ENCODE assay signal across 16 cellular contexts in the genomic region with DNA sequence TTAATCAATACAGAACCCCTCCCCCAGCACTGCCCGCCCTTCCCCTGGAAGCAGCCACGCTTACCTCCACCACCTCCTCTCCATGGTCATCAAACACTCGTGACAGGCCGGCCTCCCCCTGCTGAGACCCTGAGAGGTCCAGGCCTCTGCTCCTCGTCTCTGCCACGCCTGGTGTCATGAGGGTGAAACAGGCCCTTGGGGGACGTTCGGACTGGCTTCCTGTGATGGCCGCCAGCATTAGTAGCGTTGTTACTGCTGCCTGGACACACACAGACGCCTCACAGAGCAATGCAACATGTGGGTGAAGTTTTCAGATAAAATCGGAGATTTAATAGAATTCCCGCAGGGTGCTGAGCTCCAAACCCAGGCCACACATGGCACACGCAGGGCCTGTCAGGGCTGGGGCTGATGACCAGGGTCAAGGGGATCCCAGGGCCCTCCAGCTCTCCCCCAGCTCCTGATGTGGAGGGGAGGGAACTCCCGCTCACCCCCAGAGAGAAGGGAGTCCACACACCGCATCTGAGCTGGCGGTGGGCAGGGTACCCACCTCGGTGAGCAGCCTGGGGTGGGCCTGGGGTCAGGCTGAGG. TPM values are rescaled to one million over a fixed set of nuclear protein-coding genes. Genes with fewer than 3 reads are reported as not detected.
DNase-seq lines count a peak whose midpoint lies in the region; ATAC-seq and TF ChIP-seq lines count a peak whose summit lies in the region.
"Had no signal": no experiment of that assay in that cellular context is flagged by ENCODE, and none has a peak within 500 bp of the region (broad histone marks: within the 10 kb centered on the region; RNA-seq: fewer than 3 reads in every experiment).

No MANE protein-coding gene starts in this region.

- no peak overlapping the region for H2AFZ ChIP-seq in neural progenitor cell (replicated peaks)

- H3K9me3 Mint-ChIP-seq in Caco-2 (ENCODE audit: unreplicated experiment) (peaks cover 9% of the 10 kb centered on the region), glutamatergic neuron (ENCODE audit: unreplicated experiment) (peaks cover 6% of the 10 kb centered on the region), neural progenitor cell (peaks cover 2% of the 10 kb centered on the region)
- no peaks in the 10 kb centered on the region for H3K9me3 Mint-ChIP-seq in activated naive CD4-positive, alpha-beta T cell treated with anti-CD3 and anti-CD28 coated beads for 36 hours

- H3F3A ChIP-seq in neural progenitor cell (ENCODE audit: low read depth), result no peaks in the 10 kb centered on the region

- no peak overlapping the region for H3K9ac ChIP-seq in neural progenitor cell

- peak overlapping the region; percentile 74 for H3K27ac ChIP-seq in SJCRH30
- H3K27ac ChIP-seq in neural progenitor cell, result no peak overlapping the region

- no peak for DNase-seq in Caco-2
- no peak for DNase-seq in SJCRH30
- peak; percentile 33 for DNase-seq in glutamatergic neuron
- DNase-seq in neural progenitor cell (ENCODE audit: low spot score), result no peak
- DNase-seq in activated naive CD4-positive, alpha-beta T cell treated with anti-CD3 and anti-CD28 coated beads for 36 hours, result no peak
- DNase-seq in activated gamma-delta T cell (lab: John Stamatoyannopoulos, UW), result no peak
- DNase-seq: COR-L47, DMS153, H9, MV-4-11, NCI-H187 treated with DMSO at 0.1 percent for 48 hours, NCI-H345, NCI-H526 treated with DMSO at 0.1 percent for 48 hours, SIG-M5 had no signal

- H3K27me3 ChIP-seq in Caco-2 (replicated peaks; ENCODE audit: control insufficient read depth, insufficient read depth, low read length) (no peaks in the 10 kb centered on the region), SJCRH30 (no peaks in the 10 kb centered on the region), neural progenitor cell (no peaks in the 10 kb centered on the region)

- H3K9me3 ChIP-seq in Caco-2, result no peaks in the 10 kb centered on the region
- no peaks in the 10 kb centered on the region for H3K9me3 ChIP-seq in SJCRH30 (replicated peaks)
- H3K9me3 ChIP-seq in neural progenitor cell (ENCODE audit: low read depth), result no peaks in the 10 kb centered on the region

- H3K4me1 Mint-ChIP-seq in Caco-2 (ENCODE audit: low read depth, unreplicated experiment) (peaks cover 20% of the 10 kb centered on the region), glutamatergic neuron (ENCODE audit: low read depth, unreplicated experiment) (peaks cover 12% of the 10 kb centered on the region), neural progenitor cell (peaks cover 24% of the 10 kb centered on the region)
- peaks cover 4% of the 10 kb centered on the region for H3K4me1 Mint-ChIP-seq in activated naive CD4-positive, alpha-beta T cell treated with anti-CD3 and anti-CD28 coated beads for 36 hours (ENCODE audit: low read depth)

- no TSS peak for BruUV-seq in Caco-2 (replicated peaks; lab: Mats Ljungman, UMichigan)

- no peak overlapping the region for H3K4me3 ChIP-seq in Caco-2 (ENCODE audit: low read depth, low read length)
- H3K4me3 ChIP-seq in SJCRH30, result no peak overlapping the region
- H3K4me3 ChIP-seq in neural progenitor cell, result no peak overlapping the region

- no peak overlapping the region for H3K4me2 ChIP-seq in neural progenitor cell

- peaks cover 2% of the 10 kb centered on the region; the same call in 1 of the 2 replicates for H3K36me3 ChIP-seq in Caco-2 (ENCODE audit: control insufficient read depth, insufficient read depth, low read length)
- H3K36me3 ChIP-seq in SJCRH30, result no peaks in the 10 kb centered on the region
- no peaks in the 10 kb centered on the region for H3K36me3 ChIP-seq in neural progenitor cell

- H4K20me1 ChIP-seq in neural progenitor cell (ENCODE audit: low read depth), result no peaks in the 10 kb centered on the region

- CTCF ChIA-PET in Caco-2 (lab: Charles Lee), result interaction anchor here (1.1 to 3.5 kb wide), 4 partner anchors 12 to 84 kb away, joined by 5 to 82 read pairs (median 30); a partner anchor contains a TSS
- CTCF ChIA-PET in activated naive CD4-positive, alpha-beta T cell treated with anti-CD3 and anti-CD28 coated beads for 36 hours (lab: Charles Lee), result interaction anchor here (0.6 to 0.7 kb wide), 2 partner anchors 13 to 174 kb away, joined by 3 to 4 read pairs; no protein-coding TSS in a partner anchor

- H3K27me3 Mint-ChIP-seq in Caco-2 (ENCODE audit: insufficient read depth, unreplicated experiment) (no peaks in the 10 kb centered on the region), glutamatergic neuron (ENCODE audit: unreplicated experiment) (peaks cover 10% of the 10 kb centered on the region), neural progenitor cell (ENCODE audit: insufficient read depth, low read depth) (peaks cover 10% of the 10 kb centered on the region)
- peaks cover 5% of the 10 kb centered on the region for H3K27me3 Mint-ChIP-seq in activated naive CD4-positive, alpha-beta T cell treated with anti-CD3 and anti-CD28 coated beads for 36 hours (ENCODE audit: low read depth)

- no peaks in the 10 kb centered on the region for H3K79me2 ChIP-seq in neural progenitor cell (ENCODE audit: low read depth)

- H3K27ac Mint-ChIP-seq in Caco-2 (ENCODE audit: unreplicated experiment) (peak overlapping the region; percentile 98), glutamatergic neuron (ENCODE audit: unreplicated experiment) (peak overlapping the region; percentile 48), neural progenitor cell (peak overlapping the region; percentile 90)
- no peak overlapping the region for H3K27ac Mint-ChIP-seq in activated naive CD4-positive, alpha-beta T cell treated with anti-CD3 and anti-CD28 coated beads for 36 hours
- H3K27ac Mint-ChIP-seq: H9 had no signal

- peaks cover 15% of the 10 kb centered on the region for H3K36me3 Mint-ChIP-seq in Caco-2 (ENCODE audit: insufficient read depth, unreplicated experiment)
- H3K36me3 Mint-ChIP-seq in glutamatergic neuron (ENCODE audit: unreplicated experiment), result no peaks in the 10 kb centered on the region
- no peaks in the 10 kb centered on the region for H3K36me3 Mint-ChIP-seq in neural progenitor cell
- H3K36me3 Mint-ChIP-seq in activated naive CD4-positive, alpha-beta T cell treated with anti-CD3 and anti-CD28 coated beads for 36 hours (ENCODE audit: low read depth), result no peaks in the 10 kb centered on the region

- POLR2A ChIA-PET in Caco-2 (lab: Charles Lee), result interaction anchor here (2.3 kb wide), 1 partner anchor 18 kb away, joined by 22 read pairs; no protein-coding TSS in a partner anchor

- H3K4me3 Mint-ChIP-seq in Caco-2 (ENCODE audit: unreplicated experiment) (peak overlapping the region; percentile 76), glutamatergic neuron (ENCODE audit: unreplicated experiment) (no peak overlapping the region), neural progenitor cell (peak overlapping the region; percentile 46)
- no peak overlapping the region for H3K4me3 Mint-ChIP-seq in activated naive CD4-positive, alpha-beta T cell treated with anti-CD3 and anti-CD28 coated beads for 36 hours
- H3K4me3 Mint-ChIP-seq: H9 had no signal

- ATAC-seq in HG02678 (IDR thresholded peaks at IDR 0.05; ENCODE audit: unreplicated experiment) (no peak), HG03457 (IDR thresholded peaks at IDR 0.05; ENCODE audit: unreplicated experiment) (no peak)

- no peak for TF ChIP-seq CTCF in Caco-2 (IDR thresholded peaks at IDR 0.05; ENCODE audit: insufficient read depth in 1 of 2, low read depth in 1 of 2, low read length in 1 of 2, severe bottlenecking in 1 of 2, unreplicated experiment in 1 of 2)
- no peak for TF ChIP-seq CTCF in glutamatergic neuron (IDR thresholded peaks at IDR 0.05; ENCODE audit: partially characterized antibody, unreplicated experiment)
- TF ChIP-seq CTCF in neural progenitor cell (IDR thresholded peaks at IDR 0.05), result no peak

- H3K4me1 ChIP-seq in Caco-2 (peaks cover 37% of the 10 kb centered on the region), SJCRH30 (peaks cover 65% of the 10 kb centered on the region), neural progenitor cell (peaks cover 6% of the 10 kb centered on the region)

- intact Hi-C loops in Caco-2 (cut with micrococcal nuclease; ENCODE audit: unreplicated experiment), result no loop called here
- intact Hi-C loops in activated naive CD4-positive, alpha-beta T cell treated with anti-CD3 and anti-CD28 coated beads for 36 hours (cut with micrococcal nuclease), result no loop called here

RNA-seq across cellular contexts. Expression of a gene that starts 15.9 kb away (rescaled TPM):
- total RNA-seq in Caco-2 (2022), result 131 and 137 TPM in 2 replicates
- 97.0 and 99.8 TPM in 2 replicates for total RNA-seq in SJCRH30 (2014; rRNA removed; shearing (Covaris generic))
- 92.4 TPM for total RNA-seq in glutamatergic neuron (ENCODE audit: unreplicated experiment)
- total RNA-seq in neural progenitor cell (ENCODE audit: low replicate concordance), result 8.3 and 31.4 TPM in 2 replicates
- 10 to 100 TPM; 29.1 to 31.9 TPM for total RNA-seq in activated naive CD4-positive, alpha-beta T cell treated with anti-CD3 and anti-CD28 coated beads for 36 hours

Comparison
In these comparisons a context has a peak if more than half of its experiments do, and no peak if none do; other contexts are left out.
1. H3K4me3 Mint-ChIP-seq: peak in Caco-2 (single experiment) and neural progenitor cell (single experiment); none in glutamatergic neuron (single experiment) and activated naive CD4-positive, alpha-beta T cell treated with anti-CD3 and anti-CD28 coated beads for 36 hours (single experiment).